ENCODE assay signal across 23 cellular contexts in genomic region chr2:189260361-189260761, GRCh38.
DNase-seq lines count a peak whose midpoint lies in the region; ATAC-seq and TF ChIP-seq lines count a peak whose summit lies in the region.
"Had no signal": no experiment of that assay in that cellular context is flagged by ENCODE, and none has a peak within 500 bp of the region (broad histone marks: within the 10 kb centered on the region; RNA-seq: fewer than 3 reads in every experiment).

No MANE protein-coding gene starts in this region.

- no peak overlapping the region for H4K8ac ChIP-seq in mesenchymal stem cell (ENCODE audit: low read length)

- peak; percentile 83 for ATAC-seq in GM19463 (IDR thresholded peaks at IDR 0.05; ENCODE audit: unreplicated experiment)
- ATAC-seq: esophagus mucosa had no signal

- 78% methylated on average over 1 of the region's 3 CpGs for WGBS in mesenchymal stem cell

- no peak overlapping the region for H3K23ac ChIP-seq in mesenchymal stem cell (ENCODE audit: low read length in 2 of 2)

- H3K4me2 ChIP-seq in fibroblast of lung (ENCODE audit: extremely low read depth, insufficient read depth, low read length): no peak overlapping the region
- no peak overlapping the region for H3K4me2 ChIP-seq in mesenchymal stem cell (ENCODE audit: low read length, poor library complexity, severe bottlenecking)

- H3K79me2 ChIP-seq in fibroblast of lung (ENCODE audit: control insufficient read depth, insufficient read depth, low read length): no peaks in the 10 kb centered on the region

- H3K79me1 ChIP-seq in mesenchymal stem cell (replicated peaks; ENCODE audit: low read length, poor library complexity, severe bottlenecking): no peaks in the 10 kb centered on the region

- H2AFZ ChIP-seq in fibroblast of lung (ENCODE audit: low read length): no peak overlapping the region
- H2AFZ ChIP-seq in mesenchymal stem cell (ENCODE audit: low read depth, low read length): no peak overlapping the region

- no peak overlapping the region for H2AK5ac ChIP-seq in mesenchymal stem cell (ENCODE audit: low read length, severe bottlenecking)

- H3K36me3 ChIP-seq in fibroblast of lung (ENCODE audit: control insufficient read depth, insufficient read depth, low read length): no peaks in the 10 kb centered on the region
- H3K36me3 ChIP-seq in mesenchymal stem cell (ENCODE audit: control insufficient read depth in 1 of 2, insufficient read depth in 2 of 2, low read depth in 1 of 2, low read length in 2 of 2): no peaks in the 10 kb centered on the region
- H3K36me3 ChIP-seq in MG63: no peaks in the 10 kb centered on the region
- H3K36me3 ChIP-seq: cardiac muscle cell, right atrium auricular region had no signal

- peaks cover 3% of the 10 kb centered on the region for H3K4me1 ChIP-seq in fibroblast of lung (ENCODE audit: control insufficient read depth, extremely low read depth, insufficient read depth, low read length)
- H3K4me1 ChIP-seq in mesenchymal stem cell (ENCODE audit: control insufficient read depth, insufficient read depth, low read depth, low read length): no peaks in the 10 kb centered on the region
- H3K4me1 ChIP-seq: right atrium auricular region, testis had no signal

- no peak overlapping the region for H4K91ac ChIP-seq in mesenchymal stem cell (ENCODE audit: low read length)

- H3K18ac ChIP-seq in mesenchymal stem cell (ENCODE audit: low read depth in 1 of 2, low read length in 2 of 2): no peak overlapping the region

- no peak for TF ChIP-seq CTCF in fibroblast of lung (conservative IDR thresholded peaks at IDR 0.05 in 1 of 2, IDR thresholded peaks at IDR 0.05 in 1 of 2; ENCODE audit: low read depth in 1 of 2, low read length in 2 of 2)

- no peak overlapping the region for H3K9ac ChIP-seq in fibroblast of lung (ENCODE audit: insufficient read depth, low read length)
- no peak overlapping the region for H3K9ac ChIP-seq in mesenchymal stem cell (ENCODE audit: low read length)

- DNase-seq in Daoy (ENCODE audit: low read depth): peak; percentile 28
- DNase-seq in RPMI7951 (ENCODE audit: low read depth): peak; percentile 79
- DNase-seq in fibroblast of lung (ENCODE audit: low read depth in 2 of 2): peak; percentile 64 to 90
- DNase-seq in mesenchymal stem cell: no peak
- DNase-seq in T-helper 2 cell: no peak
- no peak for DNase-seq in activated CD8-positive, alpha-beta memory T cell treated with anti-CD3 and anti-CD28 coated beads for 24 hours
- no peak for DNase-seq in MG63
- DNase-seq: activated CD4-positive, alpha-beta memory T cell treated with anti-CD3 and anti-CD28 coated beads, Interleukin-2, amount 10 ng/mL, durations not matched to agents 7 days and 5 days; activated naive CD8-positive, alpha-beta T cell treated with anti-CD3 and anti-CD28 coated beads, Interleukin-2, amount 10 ng/mL, durations not matched to agents 7 days and 5 days; activated T-cell treated with anti-CD3 and anti-CD28 coated beads, Interleukin-2, amount 50 U/mL, for 24 hours; GF-D8; glutamatergic neuron; NCI-H1436 treated with DMSO at 0.1 percent for 48 hours; NCI-H526 treated with DMSO at 0.1 percent for 48 hours; occipital lobe; SHP77 treated with DMSO at 0.1 percent for 48 hours; stimulated activated CD4-positive, alpha-beta T cell treated with anti-CD3 and anti-CD28 coated beads, Interleukin-12 subunit alpha, Interleukin-12 subunit beta, amount 100 ng/mL, for 4 hours; stimulated activated CD8-positive, alpha-beta memory T cell treated with anti-CD3 and anti-CD28 coated beads, Interleukin-4, amount 100 ng/mL, for 48 hours; testis had no signal

- H2BK15ac ChIP-seq in mesenchymal stem cell (ENCODE audit: low read depth, poor library complexity, severe bottlenecking): no peak overlapping the region

- H4K20me1 ChIP-seq in fibroblast of lung (ENCODE audit: control insufficient read depth, extremely low read depth, insufficient read depth, low read length): no peaks in the 10 kb centered on the region

- no peak overlapping the region for H2BK12ac ChIP-seq in mesenchymal stem cell (ENCODE audit: low read length in 2 of 2)

- H3K14ac ChIP-seq in mesenchymal stem cell (ENCODE audit: low read length in 2 of 2): no peak overlapping the region

- H3K9me3 ChIP-seq in fibroblast of lung (ENCODE audit: control insufficient read depth, insufficient read depth, low read depth, low read length) (no peaks in the 10 kb centered on the region), mesenchymal stem cell (ENCODE audit: control insufficient read depth, low read length) (no peaks in the 10 kb centered on the region), MG63 (no peaks in the 10 kb centered on the region; the same call in 1 of the 2 replicates)
- H3K9me3 ChIP-seq: right atrium auricular region, testis had no signal

- no peak overlapping the region for H3K4ac ChIP-seq in mesenchymal stem cell (ENCODE audit: low read depth in 1 of 2, low read length in 2 of 2)

- H2BK5ac ChIP-seq in mesenchymal stem cell (ENCODE audit: low read depth, low read length, poor library complexity, severe bottlenecking): no peak overlapping the region

- H2BK120ac ChIP-seq in mesenchymal stem cell (ENCODE audit: low read depth, low read length): no peak overlapping the region

- no peaks in the 10 kb centered on the region for H3K27me3 ChIP-seq in fibroblast of lung (ENCODE audit: control insufficient read depth, insufficient read depth, low read length)
- no peaks in the 10 kb centered on the region for H3K27me3 ChIP-seq in mesenchymal stem cell (ENCODE audit: control insufficient read depth in 1 of 2, insufficient read depth in 1 of 2, low read length in 2 of 2)
- H3K27me3 ChIP-seq in MG63: no peaks in the 10 kb centered on the region
- H3K27me3 ChIP-seq: cardiac muscle cell, right atrium auricular region, testis had no signal

- H3K4me3 ChIP-seq in fibroblast of lung (replicated peaks in 1 of 4; ENCODE audit: control extremely low read depth in 1 of 4, insufficient read depth in 1 of 4, low read depth in 3 of 4, low read length in 4 of 4) (no peak overlapping the region), mesenchymal stem cell (ENCODE audit: insufficient read depth in 1 of 2, low read depth in 1 of 2, low read length in 2 of 2) (no peak overlapping the region), MG63 (no peak overlapping the region)
- H3K4me3 ChIP-seq: cardiac muscle cell, right atrium auricular region, testis had no signal

- H3K27ac ChIP-seq in fibroblast of lung (ENCODE audit: insufficient read depth, low read length): no peak overlapping the region
- H3K27ac ChIP-seq in mesenchymal stem cell (ENCODE audit: low read length, poor library complexity, severe bottlenecking): no peak overlapping the region
- H3K27ac ChIP-seq: cardiac muscle cell, right atrium auricular region, testis had no signal

Comparison
In these comparisons a context has a peak if more than half of its experiments do, and no peak if none do; other contexts are left out.
1. DNase-seq: peak in Daoy (single experiment), RPMI7951 (single experiment) and fibroblast of lung (2 of 2); none in mesenchymal stem cell (single experiment), T-helper 2 cell (0 of 5), activated CD8-positive, alpha-beta memory T cell treated with anti-CD3 and anti-CD28 coated beads for 24 hours (single experiment) and MG63 (single experiment).